Comparison of ENCODE assay signal across 12 cellular contexts in genomic region chr1:183270541-183271141, GRCh38.
DNase-seq lines count a peak whose midpoint lies in the region; ATAC-seq and TF ChIP-seq lines count a peak whose summit lies in the region.
"Had no signal": no experiment of that assay in that cellular context is flagged by ENCODE, and none has a peak within 500 bp of the region (broad histone marks: within the 10 kb centered on the region; RNA-seq: fewer than 3 reads in every experiment).

No MANE protein-coding gene starts in this region.

- H3K27me3 ChIP-seq in IMR-90 (ENCODE audit: control insufficient read depth, insufficient read depth, low read length) (no peaks in the 10 kb centered on the region), brain microvascular endothelial cell (replicated peaks) (no peaks in the 10 kb centered on the region)
- H3K27me3 ChIP-seq: cardiac muscle cell had no signal

- TF ChIP-seq RAD21 in IMR-90 (IDR thresholded peaks at IDR 0.05; ENCODE audit: low read length), result no peak

- ATAC-seq in IMR-90 (ENCODE audit: low read depth), result peak; percentile 66
- no peak for ATAC-seq in HG02678 (IDR thresholded peaks at IDR 0.05; ENCODE audit: unreplicated experiment)
- ATAC-seq in HG02981 (IDR thresholded peaks at IDR 0.05; ENCODE audit: unreplicated experiment), result no peak

- BruUV-seq in IMR-90 (replicated peaks; lab: Mats Ljungman, UMichigan), result no TSS peak

- CTCF ChIA-PET in IMR-90 (lab: Yijun Ruan, JAX), result interaction anchor here (1.0 to 1.3 kb wide), 2 partner anchors 23 to 36 kb away, joined by 4 to 5 read pairs; no protein-coding TSS in a partner anchor

- H3K56ac ChIP-seq in IMR-90 (ENCODE audit: extremely low read depth, insufficient read depth, low read length), result peak overlapping the region; percentile 95

- TF ChIP-seq POLR2A in IMR-90 (IDR thresholded peaks at IDR 0.05; ENCODE audit: low read depth, low read length), result no peak

- H2BK5ac ChIP-seq in IMR-90 (ENCODE audit: low read depth, low read length, poor library complexity, severe bottlenecking), result peak overlapping the region; percentile 99

- H3K9me1 ChIP-seq in IMR-90 (ENCODE audit: insufficient read depth, low read length), result peaks cover 26% of the 10 kb centered on the region

- intact Hi-C loops in IMR-90 (cut with micrococcal nuclease), result loop anchor here (2.0 kb wide), 1 partner anchor 36 kb away; no protein-coding TSS in a partner anchor

- H4K91ac ChIP-seq in IMR-90 (ENCODE audit: insufficient read depth, low read depth, low read length), result peak overlapping the region; percentile 100

- no peaks in the 10 kb centered on the region for H3K9me3 ChIP-seq in IMR-90 (ENCODE audit: control insufficient read depth, insufficient read depth, low read length)

- H2AK5ac ChIP-seq in IMR-90 (ENCODE audit: low read depth, low read length), result peak overlapping the region; percentile 95

- peak; percentile 94 for DNase-seq in A172 (ENCODE audit: low spot score)
- peak; percentile 96 for DNase-seq in IMR-90
- peak; percentile 71 for DNase-seq in brain microvascular endothelial cell
- DNase-seq in iris pigment epithelial cell (ENCODE audit: low read depth), result peak; percentile 74
- no peak for DNase-seq in T-helper 2 cell
- DNase-seq in activated naive CD4-positive, alpha-beta T cell treated with Interleukin-2 at 50 U/mL for 16 hours, result no peak
- DNase-seq: 8988T, NCI-H187 had no signal

- H3K36me3 ChIP-seq in IMR-90 (ENCODE audit: control insufficient read depth, insufficient read depth, low read length), result no peaks in the 10 kb centered on the region
- H3K36me3 ChIP-seq in brain microvascular endothelial cell (replicated peaks), result no peaks in the 10 kb centered on the region
- H3K36me3 ChIP-seq: cardiac muscle cell had no signal

- dilution Hi-C loops in IMR-90 (cut with HindIII; ENCODE audit: low sequenced_read_pairs, unreplicated experiment), result no loop called here

- H3K23ac ChIP-seq in IMR-90 (ENCODE audit: low read depth, low read length), result peak overlapping the region; percentile 100

- in situ Hi-C loops in IMR-90 (cut with MboI; ENCODE audit: low sequenced_read_pairs) (no loop called here), brain microvascular endothelial cell (cut with HindIII; ENCODE audit: low pct_ligation_motif_present, low sequenced_read_pairs) (no loop called here)

- 0% methylated on average over 1 of the region's 5 CpGs; no CpG with 5 or more reads in 1 of the 2 experiments for WGBS in IMR-90 (ENCODE audit: extremely low coverage in 2 of 2, insufficient read length in 1 of 2), 2 experiments

- H3K4ac ChIP-seq in IMR-90 (ENCODE audit: low read depth, low read length), result peak overlapping the region; percentile 100

- no peaks in the 10 kb centered on the region for H4K20me1 ChIP-seq in IMR-90 (ENCODE audit: insufficient read depth, low read length)

- TF ChIP-seq CTCF in IMR-90 (conservative IDR thresholded peaks at IDR 0.05; ENCODE audit: low read depth, low read length) (no peak), brain microvascular endothelial cell (IDR thresholded peaks at IDR 0.05; ENCODE audit: low read depth, low read length, missing control alignments) (no peak)

- H3K4me3 ChIP-seq in IMR-90 (ENCODE audit: insufficient read depth, low read depth, low read length), result no peak overlapping the region
- H3K4me3 ChIP-seq in brain microvascular endothelial cell (ENCODE audit: low read depth, low read length), result no peak overlapping the region
- H3K4me3 ChIP-seq: cardiac muscle cell, SK-N-MC had no signal

- H3K79me1 ChIP-seq in IMR-90 (ENCODE audit: low read depth in 1 of 2, low read length in 2 of 2), result peaks cover 0 to 21% of the 10 kb centered on the region in 2 experiments; a peak in 1 of 4 replicates

- H4K5ac ChIP-seq in IMR-90 (ENCODE audit: low read depth, low read length), result peak overlapping the region; percentile 97

- H3K14ac ChIP-seq in IMR-90 (replicated peaks; ENCODE audit: low read depth, low read length), result peak overlapping the region; percentile 99

- POLR2A ChIA-PET in IMR-90 (lab: Charles Lee; ENCODE audit: unreplicated experiment), result interaction anchor here (1.0 kb wide), 1 partner anchor 36 kb away, joined by 3 read pairs; no protein-coding TSS in a partner anchor

- H2BK15ac ChIP-seq in IMR-90 (ENCODE audit: low read depth, low read length), result peak overlapping the region; percentile 99

- H3K4me1 ChIP-seq in IMR-90 (ENCODE audit: control insufficient read depth, insufficient read depth, low read length), result peaks cover 26% of the 10 kb centered on the region

- H3K27ac ChIP-seq in IMR-90 (ENCODE audit: insufficient read depth, low read length) (peak overlapping the region; percentile 96), brain microvascular endothelial cell (peak overlapping the region; percentile 66)
- H3K27ac ChIP-seq: cardiac muscle cell, SK-N-MC had no signal

- peak overlapping the region; percentile 73 for H3K4me2 ChIP-seq in IMR-90 (ENCODE audit: low read depth, low read length)

- H2BK120ac ChIP-seq in IMR-90 (ENCODE audit: low read depth, low read length), result peak overlapping the region; percentile 100

- peak overlapping the region; percentile 78 for H2AFZ ChIP-seq in IMR-90 (replicated peaks; ENCODE audit: low read length, poor library complexity)

- H2BK20ac ChIP-seq in IMR-90 (ENCODE audit: low read depth, low read length), result peak overlapping the region; percentile 100

- H2AK9ac ChIP-seq in IMR-90 (replicated peaks; ENCODE audit: low read depth, low read length, poor library complexity), result peak overlapping the region; percentile 59

- peak overlapping the region; percentile 88 to 90 for H4K8ac ChIP-seq in IMR-90 (ENCODE audit: low read depth in 2 of 2, low read length in 2 of 2)

- H3K18ac ChIP-seq in IMR-90 (ENCODE audit: low read depth, low read length), result peak overlapping the region; percentile 98

- peak overlapping the region; percentile 58 for H3K9ac ChIP-seq in IMR-90 (ENCODE audit: low read depth, low read length)

TF ChIP-seq in IMR-90, 13 proteins besides CTCF, POLR2A, EP300 and RAD21:
- no peak for TF ChIP-seq CEBPB (IDR thresholded peaks at IDR 0.05; ENCODE audit: low read depth, low read length)
- no peak for TF ChIP-seq USF2 (IDR thresholded peaks at IDR 0.05; ENCODE audit: low read depth, low read length)
- TF ChIP-seq FOS (IDR thresholded peaks at IDR 0.05; ENCODE audit: low read depth, low read length), result 0 out of 2 replicates have a peak, but pooled peaks have one; percentile 1
- TF ChIP-seq MAFK (IDR thresholded peaks at IDR 0.05; ENCODE audit: low read depth, low read length), result no peak
- TF ChIP-seq ELK1 (IDR thresholded peaks at IDR 0.05; ENCODE audit: borderline replicate concordance, low read depth, low read length), result no peak

Comparison
In these comparisons a context has a peak if more than half of its experiments do, and no peak if none do; other contexts are left out.
1. DNase-seq: peak in A172 (single experiment), IMR-90 (single experiment), brain microvascular endothelial cell (single experiment) and iris pigment epithelial cell (single experiment); none in T-helper 2 cell (0 of 5) and activated naive CD4-positive, alpha-beta T cell treated with Interleukin-2 at 50 U/mL for 16 hours (single experiment).